Comparison of ENCODE assay signal across 2 cellular contexts in genomic region chr2:14661163-14661562, GRCh38.
TF ChIP-seq lines count a peak whose summit lies in the region.

No MANE protein-coding gene starts in this region.

TF ChIP-seq in GM23338, 12 proteins besides CTCF, POLR2A, EP300 and RAD21:
- TF ChIP-seq STAT1 (IDR thresholded peaks at IDR 0.05; ENCODE audit: unreplicated experiment) (no peak), ETS1 (IDR thresholded peaks at IDR 0.05) (no peak), ZNF462 (CRISPR knock-in tag; IDR thresholded peaks at IDR 0.05) (peak; percentile 19; the same call in 1 of the 2 replicates), ZNF114 (CRISPR knock-in tag; IDR thresholded peaks at IDR 0.05) (no peak)

TF ChIP-seq in H1, 55 proteins besides CTCF, POLR2A, EP300 and RAD21:
- TF ChIP-seq E2F6 (IDR thresholded peaks at IDR 0.05) (no peak), CREB1 (IDR thresholded peaks at IDR 0.05) (no peak), MAFK (IDR thresholded peaks at IDR 0.05; ENCODE audit: low read depth, low read length) (no peak), CHD1 (IDR thresholded peaks at IDR 0.05; ENCODE audit: low read depth, low read length) (no peak), CTBP2 (IDR thresholded peaks at IDR 0.05; ENCODE audit: borderline replicate concordance, insufficient read depth, insufficient read length, low read length) (no peak), TEAD4 (IDR thresholded peaks at IDR 0.05; ENCODE audit: low read depth, low read length) (peak; percentile 82), SUZ12 (IDR thresholded peaks at IDR 0.05; ENCODE audit: low read length) (no peak), SIRT6 (IDR thresholded peaks at IDR 0.05; ENCODE audit: low read length) (no peak)
